In genomic region chr18:59539108-59539507, GRCh38 we compare ENCODE assay signal across 23 cellular contexts.
"Had no signal": no experiment of that assay in that cellular context is flagged by ENCODE, and none has a peak within 500 bp of the region (broad histone marks: within the 10 kb centered on the region; RNA-seq: fewer than 3 reads in every experiment).

No MANE protein-coding gene starts in this region.

- DNase-seq: Kasumi-1, MM.1S, NCI-H1048, NCI-H1105, NCI-H1417 treated with DMSO at 0.1 percent for 48 hours, NCI-H146, NCI-H1694 treated with DMSO at 0.1 percent for 48 hours, NCI-H1930, NCI-H2081, NCI-H2107, NCI-H2227 treated with DMSO at 0.1 percent for 48 hours, NCI-H524, NCI-H69, NCI-H774, Right ventricle myocardium superior, RPMI8226, SIG-M5 had no signal

- H3K4me3 Mint-ChIP-seq: IgD-negative memory B cell had no signal

- ATAC-seq: K562 had no signal

- H3K27ac Mint-ChIP-seq: IgD-negative memory B cell had no signal

- H3K27me3 ChIP-seq: SJSA1 had no signal

- H3K4me1 Mint-ChIP-seq: IgD-negative memory B cell had no signal

- H3K9me3 ChIP-seq: SJSA1 had no signal

- H3K9me3 Mint-ChIP-seq: IgD-negative memory B cell had no signal

- H3K4me1 ChIP-seq: SJSA1 had no signal

- H3K4me2 ChIP-seq: KMS-11 had no signal

- H3K36me3 Mint-ChIP-seq: IgD-negative memory B cell had no signal

- H3K27ac ChIP-seq: HL-60, KMS-11, SJSA1, SK-N-MC had no signal

- H3K36me3 ChIP-seq: SJSA1 had no signal

- H3K4me3 ChIP-seq: K562, SJSA1, SK-N-MC had no signal

- H3K9ac ChIP-seq: KMS-11 had no signal
